33 cellular contexts compared by ENCODE assay signal in genomic region chr3:152578769-152579168, GRCh38.
"Had no signal": no experiment of that assay in that cellular context is flagged by ENCODE, and none has a peak within 500 bp of the region (broad histone marks: within the 10 kb centered on the region; RNA-seq: fewer than 3 reads in every experiment).

No MANE protein-coding gene starts in this region.

- H3K9me3 ChIP-seq: adrenal gland, body of pancreas, breast epithelium had no signal

- DNase-seq: activated B cell treated with CpG ODN at 0.5 μM for 24 hours; activated CD4-positive, alpha-beta memory T cell treated with anti-CD3 and anti-CD28 coated beads for 36 hours; activated CD4-positive, alpha-beta T cell treated with anti-CD3 and anti-CD28 coated beads for 4 hours; activated CD4-positive, alpha-beta T cell treated with anti-CD3 and anti-CD28 coated beads, Interleukin-2, amount 10 ng/mL, durations not matched to agents 24 days and 14 days; activated CD4-positive, alpha-beta T cell treated with anti-CD3 and anti-CD28 coated beads, Interleukin-2, amount 50 U/mL, for 1 hour; activated CD4-positive, alpha-beta T cell treated with anti-CD3 and anti-CD28 coated beads, Interleukin-2, amount 50 U/mL, for 4 hours; activated CD4-positive, CD25-positive, alpha-beta regulatory T cell treated with anti-CD3 and anti-CD28 coated beads, Interleukin-2, amount 50 U/mL, for 72 hours; activated CD8-positive, alpha-beta memory T cell treated with anti-CD3 and anti-CD28 coated beads, Interleukin-2, amount 50 U/mL, for 4 hours; activated CD8-positive, alpha-beta T cell treated with anti-CD3 and anti-CD28 coated beads for 36 hours; activated effector memory CD4-positive, alpha-beta T cell treated with anti-CD3 and anti-CD28 coated beads, Interleukin-2, amount 50 U/mL, for 16 hours; activated gamma-delta T cell treated with Interleukin-2 at 50 U/mL for 16 hours; activated naive CD4-positive, alpha-beta T cell; activated naive CD4-positive, alpha-beta T cell treated with anti-CD3 and anti-CD28 coated beads for 36 hours; activated naive CD4-positive, alpha-beta T cell treated with anti-CD3 and anti-CD28 coated beads, Interleukin-2, amount 50 U/mL, for 16 hours; activated naive CD8-positive, alpha-beta T cell treated with anti-CD3 and anti-CD28 coated beads for 36 hours; activated T-cell treated with anti-CD3 and anti-CD28 coated beads for 4 hours; activated T-cell treated with anti-CD3 and anti-CD28 coated beads, Interleukin-2, amount 50 U/mL, for 1 hour; activated T-cell treated with anti-CD3 and anti-CD28 coated beads, Interleukin-2, amount 50 U/mL, for 4 hours; activated T-cell treated with anti-CD3 and anti-CD28 coated beads, Interleukin-2, amount 50 U/mL, for 72 hours; adrenal gland; amniotic stem cell; aorta; body of pancreas; brain microvascular endothelial cell; central memory CD4-positive, alpha-beta T cell; T-helper 2 cell; T-helper 9 cell had no signal

- H3K4me3 ChIP-seq: adrenal gland, body of pancreas, breast epithelium had no signal

- H3K27ac ChIP-seq: adrenal gland, body of pancreas, brain microvascular endothelial cell, breast epithelium, VCaP had no signal

- H3K36me3 ChIP-seq: adrenal gland, brain microvascular endothelial cell, breast epithelium had no signal

- ATAC-seq: activated CD8-positive, alpha-beta T cell treated with anti-CD3 and anti-CD28 coated beads for 36 hours; activated naive CD4-positive, alpha-beta T cell treated with anti-CD3 and anti-CD28 coated beads, Interleukin-2, amount 50 U/mL, for 72 hours; activated T-cell treated with anti-CD3 and anti-CD28 coated beads, Interleukin-2, amount 50 U/mL, for 4 hours; activated T-cell treated with anti-CD3 and anti-CD28 coated beads, Interleukin-2, amount 50 U/mL, for 72 hours; activated T-helper 17 cell treated with anti-CD3 and anti-CD28 coated beads, Interleukin-2, amount 50 U/mL, for 72 hours; body of pancreas had no signal

- H3K4me1 ChIP-seq: adrenal gland, body of pancreas, breast epithelium had no signal

- FAIRE-seq: astrocyte, TTC549 had no signal

- H3K27me3 ChIP-seq: adrenal gland, body of pancreas, brain microvascular endothelial cell, breast epithelium had no signal
